ENCODE assay signal across 8 cellular contexts in the genomic region with DNA sequence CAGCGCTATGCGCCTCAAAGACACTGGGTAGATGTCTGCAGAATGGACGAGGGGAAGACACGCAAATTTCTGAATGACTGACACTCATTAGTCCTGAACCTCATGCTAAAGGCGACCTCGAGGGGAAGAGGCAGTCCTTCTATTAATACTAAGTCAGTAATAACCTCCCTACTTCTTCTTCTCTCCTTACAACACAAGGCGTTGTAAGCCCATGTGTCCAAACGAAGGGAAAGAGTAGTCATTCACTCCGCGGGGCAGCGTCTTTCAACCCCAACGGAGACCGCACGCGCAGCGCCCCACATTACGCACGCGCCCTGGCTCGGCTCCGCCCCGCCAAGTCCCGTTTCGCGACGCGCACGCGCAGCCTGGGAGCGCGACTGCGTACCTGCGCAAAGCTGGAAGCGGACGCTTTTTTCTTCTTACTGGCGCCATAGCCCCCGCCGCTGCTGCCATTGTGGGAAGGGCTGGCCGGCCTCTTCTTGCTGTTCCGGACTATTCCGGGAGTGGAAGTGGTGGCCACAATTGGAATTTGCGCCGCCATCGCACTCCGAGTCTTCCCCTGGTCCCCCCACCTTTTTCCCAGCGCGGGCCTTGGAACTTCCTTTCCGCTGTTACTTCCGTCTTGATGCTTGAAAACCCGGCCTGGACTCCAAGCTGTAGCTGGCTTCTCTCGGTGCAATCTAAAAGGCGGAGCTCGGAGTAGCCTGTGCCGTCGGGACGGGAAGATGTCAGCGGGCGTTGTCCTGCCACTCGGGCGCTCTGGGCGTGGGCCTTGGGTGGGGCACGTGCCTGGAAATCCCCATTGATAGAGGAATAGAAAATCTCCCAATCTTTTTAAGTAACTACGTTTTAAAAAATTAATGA. TPM values are rescaled to one million over a fixed set of nuclear protein-coding genes. Genes with fewer than 3 reads are reported as not detected.
A peak's percentile ranks its signal among the peaks of the same experiment; 100 is the strongest.
DNase-seq lines count a peak whose midpoint lies in the region; ATAC-seq, FAIRE-seq and TF ChIP-seq lines count a peak whose summit lies in the region.

A gene with protein sequence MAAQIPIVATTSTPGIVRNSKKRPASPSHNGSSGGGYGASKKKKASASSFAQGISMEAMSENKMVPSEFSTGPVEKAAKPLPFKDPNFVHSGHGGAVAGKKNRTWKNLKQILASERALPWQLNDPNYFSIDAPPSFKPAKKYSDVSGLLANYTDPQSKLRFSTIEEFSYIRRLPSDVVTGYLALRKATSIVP (minus strand): TSS at position 627 of the 864 bp plus-strand sequence. CDS start 86 bp downstream, at position 541.

- peak within 1 kb of the TSS; percentile 94 for H3K27ac Mint-ChIP-seq in activated naive CD8-positive, alpha-beta T cell treated with anti-CD3 and anti-CD28 coated beads, Interleukin-2, amount 50 U/mL, for 24 hours

- H3K27me3 Mint-ChIP-seq in activated naive CD8-positive, alpha-beta T cell treated with anti-CD3 and anti-CD28 coated beads, Interleukin-2, amount 50 U/mL, for 24 hours = peaks cover 2% of the 10 kb centered on the region

- WGBS in tibial nerve, 2 donors = 1 to 2% methylated on average over 58 to 63 of the region's 63 CpGs

- no peaks in the 10 kb centered on the region for H3K9me3 ChIP-seq in parathyroid adenoma (ENCODE audit: control insufficient read depth, low read length)
- H3K9me3 ChIP-seq in tibial nerve = no peaks in the 10 kb centered on the region

- H3K27me3 ChIP-seq in parathyroid adenoma (ENCODE audit: control insufficient read depth, insufficient read depth, low read length) = no peaks in the 10 kb centered on the region
- no peaks in the 10 kb centered on the region for H3K27me3 ChIP-seq in tibial nerve

- peaks cover 13% of the 10 kb centered on the region for H3K79me2 ChIP-seq in parathyroid adenoma

- H3K4me3 Mint-ChIP-seq in activated naive CD8-positive, alpha-beta T cell treated with anti-CD3 and anti-CD28 coated beads, Interleukin-2, amount 50 U/mL, for 24 hours = peak within 1 kb of the TSS; percentile 88

- intact Hi-C loops in Right ventricle myocardium superior (cut with DNase I) = loop anchor here (5.0 kb wide), 1 partner anchor 85 kb away; a partner anchor contains a TSS

- TF ChIP-seq POLR2A in GM12892 (IDR thresholded peaks at IDR 0.05; ENCODE audit: low read depth, low read length) (peak; percentile 97), tibial nerve (IDR thresholded peaks at IDR 0.05) (peak; percentile 70 to 79)

- peak; percentile 6 for TF ChIP-seq CTCF in parathyroid adenoma (IDR thresholded peaks at IDR 0.05)
- peak in 2 of 5 experiments; percentile 49 to 61 for TF ChIP-seq CTCF in tibial nerve (IDR thresholded peaks at IDR 0.05)

- peak; percentile 58 to 96 for TF ChIP-seq EP300 in tibial nerve (IDR thresholded peaks at IDR 0.05)

- no peaks in the 10 kb centered on the region for H3K9me3 Mint-ChIP-seq in activated naive CD8-positive, alpha-beta T cell treated with anti-CD3 and anti-CD28 coated beads, Interleukin-2, amount 50 U/mL, for 24 hours

- H2AFZ ChIP-seq in parathyroid adenoma = peak within 1 kb of the TSS; percentile 95

- peak; percentile 84 for DNase-seq in GM12892 (ENCODE audit: insufficient read length)
- peak; percentile 92 for DNase-seq in NCI-H1436 (lab: John Stamatoyannopoulos, UW)
- DNase-seq in SW480 (ENCODE audit: low spot score) = peak; percentile 85
- peak; percentile 94 for DNase-seq in activated naive CD8-positive, alpha-beta T cell treated with anti-CD3 and anti-CD28 coated beads, Interleukin-2, amount 50 U/mL, for 24 hours
- DNase-seq in Right ventricle myocardium superior = peak; percentile 95
- peak; percentile 71 to 91 for DNase-seq in tibial nerve (ENCODE audit: low spot score in 2 of 2)

- H3K36me3 ChIP-seq in parathyroid adenoma (ENCODE audit: control insufficient read depth, insufficient read depth, low read length) (no peaks in the 10 kb centered on the region), tibial nerve (no peaks in the 10 kb centered on the region)

- peak within 1 kb of the TSS; percentile 47 for H3K9ac ChIP-seq in parathyroid adenoma

- FAIRE-seq in GM12892 (lab: Jason Lieb, UNC) = peak; percentile 90

- peak within 1 kb of the TSS; percentile 84 for H3K4me3 ChIP-seq in parathyroid adenoma (ENCODE audit: low read depth, low read length)
- peak within 1 kb of the TSS; percentile 32 to 85 (median 72) for H3K4me3 ChIP-seq in tibial nerve

- peaks cover 7% of the 10 kb centered on the region for H3K4me1 ChIP-seq in parathyroid adenoma
- peaks cover 0 to 36% (median 12%) of the 10 kb centered on the region in 4 donors for H3K4me1 ChIP-seq in tibial nerve

- peak within 1 kb of the TSS; percentile 94 for H3K27ac ChIP-seq in parathyroid adenoma
- peak within 1 kb of the TSS; percentile 60 to 97 (median 94) for H3K27ac ChIP-seq in tibial nerve

- ATAC-seq in HG02840 (IDR thresholded peaks at IDR 0.05; ENCODE audit: low FRiP score, unreplicated experiment) (peak; percentile 92), Right ventricle myocardium superior (ENCODE audit: poor library complexity) (peak; percentile 99)
- ATAC-seq in activated naive CD8-positive, alpha-beta T cell treated with anti-CD3 and anti-CD28 coated beads, Interleukin-2, amount 50 U/mL, for 24 hours = peak; percentile 93

- H3K4me1 Mint-ChIP-seq in activated naive CD8-positive, alpha-beta T cell treated with anti-CD3 and anti-CD28 coated beads, Interleukin-2, amount 50 U/mL, for 24 hours = peaks cover 42% of the 10 kb centered on the region

- peaks cover 4% of the 10 kb centered on the region for H3K36me3 Mint-ChIP-seq in activated naive CD8-positive, alpha-beta T cell treated with anti-CD3 and anti-CD28 coated beads, Interleukin-2, amount 50 U/mL, for 24 hours (ENCODE audit: low read depth)

- peak within 1 kb of the TSS; percentile 90 for H3K4me2 ChIP-seq in parathyroid adenoma (ENCODE audit: low read length)

RNA-seq across cellular contexts. Expression of the gene that starts here (rescaled TPM):
- polyA plus RNA-seq in GM12892 (2012; ENCODE audit: missing spikeins) = 19.4 TPM
- 23.1 TPM for total RNA-seq in Right ventricle myocardium superior
- 10 to 100 TPM in 2 of 4 donors, 1 to 10 TPM in 2; 3.9 to 11.6 (median 8.8) TPM for total RNA-seq in tibial nerve

Comparison
In these comparisons a context has a peak if more than half of its experiments do, and no peak if none do; other contexts are left out.
1. Peak in every context shown above with its lines: DNase-seq, ATAC-seq, H3K4me3 ChIP-seq and H3K27ac ChIP-seq.